Comparison of ENCODE assay signal across 25 cellular contexts in genomic region chr18:36895606-36896005, GRCh38.
A peak's percentile ranks its signal among the peaks of the same experiment; 100 is the strongest.
DNase-seq lines count a peak whose midpoint lies in the region; ATAC-seq and TF ChIP-seq lines count a peak whose summit lies in the region.
"Had no signal": no experiment of that assay in that cellular context is flagged by ENCODE, and none has a peak within 500 bp of the region (broad histone marks: within the 10 kb centered on the region; RNA-seq: fewer than 3 reads in every experiment).

No MANE protein-coding gene starts in this region.

- 83 to 87% methylated on average over 2 to 4 of the region's 4 CpGs for WGBS in endodermal cell (ENCODE audit: insufficient coverage in 1 of 2, insufficient read length in 1 of 2), 2 experiments

- no peaks in the 10 kb centered on the region for H3K4me1 ChIP-seq in endodermal cell (ENCODE audit: control insufficient read depth, insufficient read depth, low read length)
- H3K4me1 ChIP-seq: A549; BE2C; BLaER1 treated with 17β-estradiol and CSF1 and Interleukin-3, amounts not matched to agents 10 nM and 100 nM had no signal

- no peak overlapping the region for H3K9ac ChIP-seq in endodermal cell (ENCODE audit: extremely low read depth, low read length, poor library complexity, severe bottlenecking)
- H3K9ac ChIP-seq: BLaER1 treated with 17β-estradiol and CSF1 and Interleukin-3, amounts not matched to agents 10 nM and 100 nM; GM23248 had no signal

- no peaks in the 10 kb centered on the region for H3K36me3 ChIP-seq in endodermal cell (ENCODE audit: control insufficient read depth, insufficient read depth, low read length)
- H3K36me3 ChIP-seq: BE2C had no signal

- ATAC-seq in HG02759 (IDR thresholded peaks at IDR 0.05; ENCODE audit: unreplicated experiment): no peak
- ATAC-seq: A549, GM12878 had no signal

- H3K4me1 Mint-ChIP-seq in endodermal cell (peaks cover 4% of the 10 kb centered on the region), nephron progenitor cell (peaks cover 10% of the 10 kb centered on the region)
- H3K4me1 Mint-ChIP-seq in activated naive CD4-positive, alpha-beta T cell treated with anti-CD3 and anti-CD28 coated beads, Interleukin-2, amount 10 ng/mL, durations not matched to agents 7 days and 5 days: no peaks in the 10 kb centered on the region
- H3K4me1 Mint-ChIP-seq: CD14-positive monocyte had no signal

- H3K27me3 Mint-ChIP-seq in endodermal cell (ENCODE audit: insufficient read depth) (no peaks in the 10 kb centered on the region), nephron progenitor cell (ENCODE audit: low read depth, poor library complexity) (peaks cover 11% of the 10 kb centered on the region)
- no peaks in the 10 kb centered on the region for H3K27me3 Mint-ChIP-seq in activated naive CD4-positive, alpha-beta T cell treated with anti-CD3 and anti-CD28 coated beads, Interleukin-2, amount 10 ng/mL, durations not matched to agents 7 days and 5 days
- H3K27me3 Mint-ChIP-seq: CD4-positive, alpha-beta memory T cell had no signal

- H3K36me3 Mint-ChIP-seq in endodermal cell (ENCODE audit: low read depth) (no peaks in the 10 kb centered on the region), nephron progenitor cell (ENCODE audit: low read depth) (peaks cover 9% of the 10 kb centered on the region)
- H3K36me3 Mint-ChIP-seq in activated naive CD4-positive, alpha-beta T cell treated with anti-CD3 and anti-CD28 coated beads, Interleukin-2, amount 10 ng/mL, durations not matched to agents 7 days and 5 days: peaks cover 5% of the 10 kb centered on the region

- peaks cover 7% of the 10 kb centered on the region for H3K9me3 ChIP-seq in endodermal cell (ENCODE audit: control insufficient read depth, low read length)
- H3K9me3 ChIP-seq: A549, BE2C had no signal

- no peak overlapping the region for H3K4me3 ChIP-seq in endodermal cell (ENCODE audit: low read length)
- H3K4me3 ChIP-seq: A549; BLaER1 treated with 17β-estradiol and CSF1 and Interleukin-3, amounts not matched to agents 10 nM and 100 nM; GM12878; GM23248 had no signal

- no peaks in the 10 kb centered on the region for H3K9me3 Mint-ChIP-seq in endodermal cell
- peaks cover 5% of the 10 kb centered on the region for H3K9me3 Mint-ChIP-seq in nephron progenitor cell
- H3K9me3 Mint-ChIP-seq in activated naive CD4-positive, alpha-beta T cell treated with anti-CD3 and anti-CD28 coated beads, Interleukin-2, amount 10 ng/mL, durations not matched to agents 7 days and 5 days: peaks cover 2% of the 10 kb centered on the region

- H3K4me3 Mint-ChIP-seq in endodermal cell (no peak overlapping the region), nephron progenitor cell (no peak overlapping the region)
- no peak overlapping the region for H3K4me3 Mint-ChIP-seq in activated naive CD4-positive, alpha-beta T cell treated with anti-CD3 and anti-CD28 coated beads, Interleukin-2, amount 10 ng/mL, durations not matched to agents 7 days and 5 days
- H3K4me3 Mint-ChIP-seq: CD14-positive monocyte; CD4-positive, alpha-beta memory T cell had no signal

- no peaks in the 10 kb centered on the region for H3K27me3 ChIP-seq in endodermal cell (ENCODE audit: control insufficient read depth, insufficient read depth, low read length, poor library complexity, severe bottlenecking)
- H3K27me3 ChIP-seq: BE2C; BLaER1 treated with 17β-estradiol and CSF1 and Interleukin-3, amounts not matched to agents 10 nM and 100 nM had no signal

- DNase-seq in D341Med (ENCODE audit: low spot score): peak; percentile 42
- peak; percentile 46 for DNase-seq in NCI-H82 treated with DMSO at 0.1 percent for 48 hours (lab: John Stamatoyannopoulos, UW; ENCODE audit: unreplicated experiment)
- no peak for DNase-seq in endodermal cell
- DNase-seq in nephron progenitor cell: no peak
- DNase-seq in activated CD4-positive, alpha-beta T cell treated with anti-CD3 and anti-CD28 coated beads for 48 hours: no peak
- DNase-seq in activated naive CD4-positive, alpha-beta T cell treated with anti-CD3 and anti-CD28 coated beads, Interleukin-2, amount 10 ng/mL, durations not matched to agents 7 days and 5 days: no peak
- DNase-seq: ACHN; AML-193; BE2C; Calu3; CD4-positive, alpha-beta memory T cell; COR-L47; DMS 273 treated with DMSO at 0.1 percent for 48 hours; DMS79; EL; GDM1; GM23248; H7; HCEC 1CT had no signal

- TF ChIP-seq CTCF in endodermal cell (conservative IDR thresholded peaks at IDR 0.05) (no peak), nephron progenitor cell (IDR thresholded peaks at IDR 0.05) (no peak)

- peak overlapping the region; percentile 45 for H3K27ac Mint-ChIP-seq in endodermal cell
- H3K27ac Mint-ChIP-seq in nephron progenitor cell: peak overlapping the region; percentile 69
- H3K27ac Mint-ChIP-seq in activated naive CD4-positive, alpha-beta T cell treated with anti-CD3 and anti-CD28 coated beads, Interleukin-2, amount 10 ng/mL, durations not matched to agents 7 days and 5 days: no peak overlapping the region
- H3K27ac Mint-ChIP-seq: CD14-positive monocyte had no signal

- CTCF ChIA-PET in activated naive CD4-positive, alpha-beta T cell treated with anti-CD3 and anti-CD28 coated beads, Interleukin-2, amount 10 ng/mL, durations not matched to agents 7 days and 5 days (lab: Charles Lee): interaction anchor here (0.9 to 1.4 kb wide), 2 partner anchors 66 to 126 kb away, joined by 3 to 5 read pairs; no protein-coding TSS in a partner anchor

- no peak overlapping the region for H3K27ac ChIP-seq in endodermal cell (ENCODE audit: low read depth, low read length)
- H3K27ac ChIP-seq: 22Rv1; A549; BLaER1 treated with 17β-estradiol and CSF1 and Interleukin-3, amounts not matched to agents 10 nM and 100 nM; GM23248 had no signal

Comparison
In these comparisons a context has a peak if more than half of its experiments do, and no peak if none do; other contexts are left out.
1. DNase-seq: peak in D341Med (single experiment) and NCI-H82 treated with DMSO at 0.1 percent for 48 hours (single experiment); none in endodermal cell (single experiment), nephron progenitor cell (single experiment), activated CD4-positive, alpha-beta T cell treated with anti-CD3 and anti-CD28 coated beads for 48 hours (single experiment) and activated naive CD4-positive, alpha-beta T cell treated with anti-CD3 and anti-CD28 coated beads, Interleukin-2, amount 10 ng/mL, durations not matched to agents 7 days and 5 days (single experiment).